Comparison of ENCODE assay signal across 26 cellular contexts in genomic region chr7:52323202-52323746, GRCh38.
"Had no signal": no experiment of that assay in that cellular context is flagged by ENCODE, and none has a peak within 500 bp of the region (broad histone marks: within the 10 kb centered on the region; RNA-seq: fewer than 3 reads in every experiment).

No MANE protein-coding gene starts in this region.

- H3K79me2 ChIP-seq: hepatocyte had no signal

- H3K36me3 Mint-ChIP-seq: immature natural killer cell had no signal

- H2AFZ ChIP-seq: hepatocyte had no signal

- H3K4me3 Mint-ChIP-seq: mesothelial cell of epicardium, naive B cell had no signal

- H3K9me3 ChIP-seq: lower lobe of right lung, mucosa of descending colon had no signal

- H3K27ac Mint-ChIP-seq: immature natural killer cell, mesothelial cell of epicardium had no signal

- H3K4me3 ChIP-seq: coronary artery, dorsolateral prefrontal cortex, esophagus muscularis mucosa, gastroesophageal sphincter, heart left ventricle, hepatocyte, left lung, lower lobe of right lung, mucosa of descending colon had no signal

- H3K4me1 ChIP-seq: esophagus muscularis mucosa, foreskin keratinocyte, gastroesophageal sphincter, heart left ventricle, left lung, lower lobe of right lung had no signal

- H3K27me3 ChIP-seq: dorsolateral prefrontal cortex, esophagus muscularis mucosa, foreskin keratinocyte, gastroesophageal sphincter, heart left ventricle, hepatocyte, left lung had no signal

- H3K27me3 Mint-ChIP-seq: naive B cell had no signal

- H3K36me3 ChIP-seq: esophagus muscularis mucosa, gastroesophageal sphincter, heart left ventricle, left lung, lower lobe of right lung had no signal

- H3K4me2 ChIP-seq: hepatocyte had no signal

- DNase-seq: dermis blood vessel endothelial cell; dorsolateral prefrontal cortex; effector CD4-positive, alpha-beta T cell; effector memory CD4-positive, alpha-beta T cell; foreskin keratinocyte; heart left ventricle; hypothalamus; immature natural killer cell; islet precursor cell; kidney; kidney glomerular epithelial cell; left colon; left lung; left ventricle myocardium superior; lower lobe of right lung; mesenchymal stem cell; mucosa of descending colon; naive B cell had no signal

- H3K4me1 Mint-ChIP-seq: immature natural killer cell, mesothelial cell of epicardium, naive B cell had no signal

- FAIRE-seq: colon, endothelial cell of umbilical vein, frontal cortex, kidney had no signal

- H3K27ac ChIP-seq: coronary artery, dorsolateral prefrontal cortex, esophagus muscularis mucosa, foreskin keratinocyte, gastroesophageal sphincter, heart left ventricle, hepatocyte, left lung, lower lobe of right lung had no signal

- ATAC-seq: foreskin keratinocyte, gastroesophageal sphincter, heart left ventricle, left colon, left lung, left ventricle myocardium superior, lower lobe of right lung, mucosa of descending colon had no signal
